In genomic region chr1:36971832-36972231, GRCh38 we compare ENCODE assay signal across 1 cellular context.
TF ChIP-seq lines count a peak whose summit lies in the region.

No MANE protein-coding gene starts in this region.

TF ChIP-seq in GM12878, 131 proteins besides CTCF, POLR2A, EP300 and RAD21 (continued from another document):
- TF ChIP-seq IRF5 (IDR thresholded peaks at IDR 0.05; ENCODE audit: borderline replicate concordance), result no peak
